Comparison of ENCODE assay signal across 1 cellular context in the genomic region with DNA sequence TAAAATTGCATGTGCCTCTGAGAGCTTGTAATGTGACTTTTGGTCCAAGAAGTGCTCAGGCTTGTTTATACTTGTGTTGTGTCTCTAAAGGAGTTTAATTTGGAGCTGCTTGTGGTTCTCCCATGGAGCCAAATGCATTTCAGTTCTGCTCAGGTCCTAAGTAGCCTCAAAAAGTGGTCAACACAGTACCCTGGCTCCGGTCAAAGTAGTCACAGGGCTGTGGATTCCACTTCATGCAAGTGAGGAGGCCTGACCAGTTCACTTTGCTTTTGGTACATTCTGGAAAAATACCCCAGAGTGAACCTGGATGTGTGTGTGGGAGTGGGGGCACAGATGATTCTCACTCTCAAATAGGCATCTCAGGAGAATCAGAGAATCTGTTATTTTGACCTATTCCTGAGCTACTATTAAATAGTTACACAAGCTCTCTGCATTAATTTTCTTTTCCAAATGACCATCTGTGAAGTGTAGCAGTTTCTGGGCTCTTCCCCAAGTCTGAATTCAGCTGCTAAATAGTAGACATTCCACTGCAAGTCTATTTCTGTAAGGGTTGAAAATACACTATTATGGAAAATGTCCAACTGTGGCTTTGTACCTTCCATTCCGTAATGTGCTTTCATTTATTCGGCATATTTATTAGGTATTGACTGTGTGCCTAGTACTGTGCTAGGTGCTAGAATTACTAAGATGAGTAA.
TF ChIP-seq lines count a peak whose summit lies in the region.

No MANE protein-coding gene starts in this region.

TF ChIP-seq in SK-N-SH treated with all-trans-retinoic acid at 6 μM for 48 hours, 23 proteins besides CTCF, POLR2A, EP300 and RAD21 (continued from another document):
- TF ChIP-seq, protein P1, sequence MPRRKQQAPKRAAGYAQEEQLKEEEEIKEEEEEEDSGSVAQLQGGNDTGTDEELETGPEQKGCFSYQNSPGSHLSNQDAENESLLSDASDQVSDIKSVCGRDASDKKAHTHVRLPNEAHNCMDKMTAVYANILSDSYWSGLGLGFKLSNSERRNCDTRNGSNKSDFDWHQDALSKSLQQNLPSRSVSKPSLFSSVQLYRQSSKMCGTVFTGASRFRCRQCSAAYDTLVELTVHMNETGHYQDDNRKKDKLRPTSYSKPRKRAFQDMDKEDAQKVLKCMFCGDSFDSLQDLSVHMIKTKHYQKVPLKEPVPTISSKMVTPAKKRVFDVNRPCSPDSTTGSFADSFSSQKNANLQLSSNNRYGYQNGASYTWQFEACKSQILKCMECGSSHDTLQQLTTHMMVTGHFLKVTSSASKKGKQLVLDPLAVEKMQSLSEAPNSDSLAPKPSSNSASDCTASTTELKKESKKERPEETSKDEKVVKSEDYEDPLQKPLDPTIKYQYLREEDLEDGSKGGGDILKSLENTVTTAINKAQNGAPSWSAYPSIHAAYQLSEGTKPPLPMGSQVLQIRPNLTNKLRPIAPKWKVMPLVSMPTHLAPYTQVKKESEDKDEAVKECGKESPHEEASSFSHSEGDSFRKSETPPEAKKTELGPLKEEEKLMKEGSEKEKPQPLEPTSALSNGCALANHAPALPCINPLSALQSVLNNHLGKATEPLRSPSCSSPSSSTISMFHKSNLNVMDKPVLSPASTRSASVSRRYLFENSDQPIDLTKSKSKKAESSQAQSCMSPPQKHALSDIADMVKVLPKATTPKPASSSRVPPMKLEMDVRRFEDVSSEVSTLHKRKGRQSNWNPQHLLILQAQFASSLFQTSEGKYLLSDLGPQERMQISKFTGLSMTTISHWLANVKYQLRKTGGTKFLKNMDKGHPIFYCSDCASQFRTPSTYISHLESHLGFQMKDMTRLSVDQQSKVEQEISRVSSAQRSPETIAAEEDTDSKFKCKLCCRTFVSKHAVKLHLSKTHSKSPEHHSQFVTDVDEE (CRISPR knock-in tag; IDR thresholded peaks at IDR 0.05): no peak
- TF ChIP-seq ZC3H10 (CRISPR knock-in tag; IDR thresholded peaks at IDR 0.05): no peak
- no peak for TF ChIP-seq OSR1 (CRISPR knock-in tag; IDR thresholded peaks at IDR 0.05)
- TF ChIP-seq ZNF565 (CRISPR knock-in tag; conservative IDR thresholded peaks at IDR 0.05; ENCODE audit: low read depth): no peak
- TF ChIP-seq PPARA (CRISPR knock-in tag; IDR thresholded peaks at IDR 0.05; ENCODE audit: borderline replicate concordance): no peak
- TF ChIP-seq, protein P2, sequence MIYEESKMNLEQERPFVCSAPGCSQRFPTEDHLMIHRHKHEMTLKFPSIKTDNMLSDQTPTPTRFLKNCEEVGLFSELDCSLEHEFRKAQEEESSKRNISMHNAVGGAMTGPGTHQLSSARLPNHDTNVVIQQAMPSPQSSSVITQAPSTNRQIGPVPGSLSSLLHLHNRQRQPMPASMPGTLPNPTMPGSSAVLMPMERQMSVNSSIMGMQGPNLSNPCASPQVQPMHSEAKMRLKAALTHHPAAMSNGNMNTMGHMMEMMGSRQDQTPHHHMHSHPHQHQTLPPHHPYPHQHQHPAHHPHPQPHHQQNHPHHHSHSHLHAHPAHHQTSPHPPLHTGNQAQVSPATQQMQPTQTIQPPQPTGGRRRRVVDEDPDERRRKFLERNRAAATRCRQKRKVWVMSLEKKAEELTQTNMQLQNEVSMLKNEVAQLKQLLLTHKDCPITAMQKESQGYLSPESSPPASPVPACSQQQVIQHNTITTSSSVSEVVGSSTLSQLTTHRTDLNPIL (CRISPR knock-in tag; IDR thresholded peaks at IDR 0.05; ENCODE audit: low read depth): no peak
- no peak for TF ChIP-seq GLIS3 (CRISPR knock-in tag; IDR thresholded peaks at IDR 0.05)
- no peak for TF ChIP-seq ARNTL (CRISPR knock-in tag; IDR thresholded peaks at IDR 0.05; ENCODE audit: borderline replicate concordance, low read depth)
- no peak for TF ChIP-seq TOX (CRISPR knock-in tag; IDR thresholded peaks at IDR 0.05; ENCODE audit: borderline replicate concordance)
TF ChIP-seq in SK-N-SH treated with all-trans-retinoic acid at 6 μM for 48 hours: peak in this region for 0.
